ENCODE assay signal across 7 cellular contexts in genomic region chr2:102082591-102083586, GRCh38. TPM values are rescaled to one million over a fixed set of nuclear protein-coding genes. Genes with fewer than 3 reads are reported as not detected.
DNase-seq lines count a peak whose midpoint lies in the region; ATAC-seq, FAIRE-seq and TF ChIP-seq lines count a peak whose summit lies in the region.

No MANE protein-coding gene starts in this region.

- H3K27ac ChIP-seq in kidney (ENCODE audit: low read depth in 2 of 2, low read length in 2 of 2), result peak overlapping the region; percentile 1 to 45

- DNase-seq in OCI-M1 (lab: John Stamatoyannopoulos, UW) (peak; percentile 80), kidney (no peak), Caco-2 (no peak)
- DNase-seq in activated naive CD4-positive, alpha-beta T cell treated with anti-CD3 and anti-CD28 coated beads, Interleukin-2, amount 50 U/mL, for 72 hours (ENCODE audit: low spot score in 2 of 2), result peak; percentile 52 to 73
- DNase-seq in stimulated activated CD8-positive, alpha-beta memory T cell treated with anti-CD3 and anti-CD28 coated beads, Interleukin-15, amount 100 ng/mL, for 4 hours (ENCODE audit: low read depth in 2 of 2), result peak; percentile 20 to 21

- no peaks in the 10 kb centered on the region for H3K27me3 Mint-ChIP-seq in Caco-2 (ENCODE audit: insufficient read depth, unreplicated experiment)

- no peaks in the 10 kb centered on the region for H3K4me1 Mint-ChIP-seq in Caco-2 (ENCODE audit: low read depth, unreplicated experiment)

- H3K36me3 ChIP-seq in kidney (ENCODE audit: control insufficient read depth in 1 of 2, insufficient read depth in 2 of 2, low read length in 2 of 2), result no peaks in the 10 kb centered on the region
- H3K36me3 ChIP-seq in Caco-2 (ENCODE audit: control insufficient read depth, insufficient read depth, low read length), result no peaks in the 10 kb centered on the region

- H3K9ac ChIP-seq in kidney (ENCODE audit: low read length in 2 of 2), result no peak overlapping the region

- CTCF ChIA-PET in Caco-2 (lab: Charles Lee), result interaction anchor here (0.6 kb wide), 2 partner anchors 158 to 589 kb away, joined by 3 to 6 read pairs; no protein-coding TSS in a partner anchor

- H3K4me1 ChIP-seq in kidney (ENCODE audit: control insufficient read depth in 1 of 2, insufficient read depth in 1 of 2, low read depth in 1 of 2, low read length in 2 of 2) (peaks cover 3 to 7% of the 10 kb centered on the region in 2 donors), Caco-2 (no peaks in the 10 kb centered on the region)

- no peak overlapping the region for H3K4me3 Mint-ChIP-seq in Caco-2 (ENCODE audit: unreplicated experiment)

- FAIRE-seq in kidney (lab: Jason Lieb, UNC), result no peak

- peak; percentile 65 for ATAC-seq in GM18520 (IDR thresholded peaks at IDR 0.05; ENCODE audit: unreplicated experiment)
- peak; percentile 87 for ATAC-seq in HG02870 (IDR thresholded peaks at IDR 0.05; ENCODE audit: unreplicated experiment)
- ATAC-seq in activated naive CD4-positive, alpha-beta T cell treated with anti-CD3 and anti-CD28 coated beads, Interleukin-2, amount 50 U/mL, for 72 hours, result peak; percentile 90 to 93

- BruUV-seq in Caco-2 (replicated peaks; lab: Mats Ljungman, UMichigan), result no TSS peak

- H3K27me3 ChIP-seq in Caco-2 (replicated peaks; ENCODE audit: control insufficient read depth, insufficient read depth, low read length), result no peaks in the 10 kb centered on the region

- H3K9me3 Mint-ChIP-seq in activated naive CD4-positive, alpha-beta T cell treated with anti-CD3 and anti-CD28 coated beads, Interleukin-2, amount 50 U/mL, for 72 hours, result peaks cover 14 to 26% of the 10 kb centered on the region in 2 donors
- H3K9me3 Mint-ChIP-seq in Caco-2 (ENCODE audit: unreplicated experiment), result peaks cover 3% of the 10 kb centered on the region

- no peaks in the 10 kb centered on the region for H3K9me3 ChIP-seq in kidney (ENCODE audit: control insufficient read depth in 1 of 2, low read length in 2 of 2)
- H3K9me3 ChIP-seq in Caco-2, result peaks cover under 1% of the 10 kb centered on the region; the same call in 1 of the 2 replicates

- peak overlapping the region; percentile 97 to 98 for H3K27ac Mint-ChIP-seq in activated naive CD4-positive, alpha-beta T cell treated with anti-CD3 and anti-CD28 coated beads, Interleukin-2, amount 50 U/mL, for 72 hours
- H3K27ac Mint-ChIP-seq in Caco-2 (ENCODE audit: unreplicated experiment), result no peak overlapping the region

- POLR2A ChIA-PET in Caco-2 (lab: Charles Lee), result no interaction called here

- intact Hi-C loops in kidney (cut with DNase I) (no loop called here), Caco-2 (cut with micrococcal nuclease; ENCODE audit: unreplicated experiment) (no loop called here)

- TF ChIP-seq CTCF in kidney (IDR thresholded peaks at IDR 0.05; ENCODE audit: borderline replicate concordance, extremely low read depth, insufficient read depth) (no peak), Caco-2 (IDR thresholded peaks at IDR 0.05; ENCODE audit: insufficient read depth in 1 of 2, low read depth in 1 of 2, low read length in 1 of 2, severe bottlenecking in 1 of 2, unreplicated experiment in 1 of 2) (no peak)

- H3K4me3 ChIP-seq in kidney (ENCODE audit: low read length in 2 of 2), result no peak overlapping the region
- H3K4me3 ChIP-seq in Caco-2 (ENCODE audit: low read depth, low read length), result no peak overlapping the region

- peaks cover 14 to 28% of the 10 kb centered on the region in 2 donors for H3K36me3 Mint-ChIP-seq in activated naive CD4-positive, alpha-beta T cell treated with anti-CD3 and anti-CD28 coated beads, Interleukin-2, amount 50 U/mL, for 72 hours
- H3K36me3 Mint-ChIP-seq in Caco-2 (ENCODE audit: insufficient read depth, unreplicated experiment), result no peaks in the 10 kb centered on the region

RNA-seq across cellular contexts. Expression of gene IL1R1, which starts 59.7 kb away (rescaled TPM):
- total RNA-seq in activated naive CD4-positive, alpha-beta T cell treated with anti-CD3 and anti-CD28 coated beads, Interleukin-2, amount 50 U/mL, for 72 hours, result 1 to 10 TPM; 6.8 to 6.9 TPM
- total RNA-seq in kidney (95.9 TPM), Caco-2 (2022) (23.5 and 25.0 TPM in 2 replicates)
- polyA plus RNA-seq in kidney (ENCODE audit: insufficient read depth, low read depth, low replicate concordance), result 24.6 TPM

Comparison
In these comparisons a context has a peak if more than half of its experiments do, and no peak if none do; other contexts are left out.
1. DNase-seq: peak in OCI-M1 (single experiment), activated naive CD4-positive, alpha-beta T cell treated with anti-CD3 and anti-CD28 coated beads, Interleukin-2, amount 50 U/mL, for 72 hours (2 of 2) and stimulated activated CD8-positive, alpha-beta memory T cell treated with anti-CD3 and anti-CD28 coated beads, Interleukin-15, amount 100 ng/mL, for 4 hours (2 of 2); none in kidney (single experiment) and Caco-2 (0 of 2).
2. Peak in every context shown above with its lines, with median percentiles within 50 percentile points of each other: ATAC-seq.